8 cellular contexts compared by ENCODE assay signal in genomic region chr6:36360241-36361054, GRCh38.
A peak's percentile ranks its signal among the peaks of the same experiment; 100 is the strongest.
DNase-seq lines count a peak whose midpoint lies in the region; ATAC-seq and TF ChIP-seq lines count a peak whose summit lies in the region.

No MANE protein-coding gene starts in this region.

- H3K36me3 Mint-ChIP-seq in effector memory CD8-positive, alpha-beta T cell (ENCODE audit: insufficient read depth) = peaks cover 3% of the 10 kb centered on the region

- peak; percentile 87 for ATAC-seq in effector memory CD8-positive, alpha-beta T cell (replicated peaks)
- ATAC-seq in HG03432 (IDR thresholded peaks at IDR 0.05; ENCODE audit: unreplicated experiment) = no peak

- peak; percentile 84 for TF ChIP-seq CTCF in GM06990 (IDR thresholded peaks at IDR 0.05; ENCODE audit: insufficient read depth, low read length, poor library complexity, severe bottlenecking)

- H3K36me3 ChIP-seq in GM06990 (ENCODE audit: control insufficient read depth, insufficient read depth, low read length) = no peaks in the 10 kb centered on the region

- H3K4me3 ChIP-seq in GM06990 (replicated peaks; ENCODE audit: low read depth, low read length) = no peak overlapping the region

- peak overlapping the region in 1 of 2 donors; percentile 5 for H3K27ac Mint-ChIP-seq in effector memory CD8-positive, alpha-beta T cell

- H3K27me3 ChIP-seq in GM06990 (replicated peaks; ENCODE audit: control insufficient read depth, insufficient read depth, low read length) = no peaks in the 10 kb centered on the region

- H3K27me3 Mint-ChIP-seq in effector memory CD8-positive, alpha-beta T cell = peaks cover 0 to 9% of the 10 kb centered on the region in 2 donors

- no peaks in the 10 kb centered on the region for H3K9me3 Mint-ChIP-seq in effector memory CD8-positive, alpha-beta T cell

- DNase-seq in GM06990 (ENCODE audit: extremely low read depth, insufficient read length) = peak; percentile 62
- peak in 64 of 76 experiments; percentile 16 to 82 (median 61) for DNase-seq in HUDEP-2 (lab: John Stamatoyannopoulos, UW; ENCODE audit: unreplicated experiment in 76 of 76)
- DNase-seq in NOMO-1 (lab: John Stamatoyannopoulos, UW; ENCODE audit: unreplicated experiment in 2 of 2) = peak; percentile 47 to 73
- DNase-seq in activated CD8-positive, alpha-beta memory T cell treated with anti-CD3 and anti-CD28 coated beads for 4 hours (ENCODE audit: low read depth in 2 of 2) = peak; percentile 28 to 46
- peak; percentile 62 to 66 (median 65) for DNase-seq in effector memory CD8-positive, alpha-beta T cell
- DNase-seq in midbrain (lab: John Stamatoyannopoulos, UW) = peak; percentile 77
- peak; percentile 51 for DNase-seq in stimulated activated CD8-positive, alpha-beta memory T cell treated with anti-CD3 and anti-CD28 coated beads, Interleukin-4, amount 100 ng/mL, for 24 hours (ENCODE audit: low read depth)

- H3K4me3 Mint-ChIP-seq in effector memory CD8-positive, alpha-beta T cell = no peak overlapping the region

- peaks cover 4 to 6% of the 10 kb centered on the region in 2 donors for H3K4me1 Mint-ChIP-seq in effector memory CD8-positive, alpha-beta T cell (ENCODE audit: low read depth in 2 of 2)
